In genomic region chr14:69845050-69845581, GRCh38 we compare ENCODE assay signal across 19 cellular contexts. TPM values are rescaled to one million over a fixed set of nuclear protein-coding genes. Genes with fewer than 3 reads are reported as not detected.
"Had no signal": no experiment of that assay in that cellular context is flagged by ENCODE, and none has a peak within 500 bp of the region (broad histone marks: within the 10 kb centered on the region; RNA-seq: fewer than 3 reads in every experiment).

No MANE protein-coding gene starts in this region.

- H3K4me3 ChIP-seq: SJSA1, SK-N-MC had no signal

- DNase-seq: KBM-7, MV-4-11, NCI-H1048, NCI-H1105, NCI-H1436 treated with DMSO at 0.1 percent for 48 hours, NCI-H187 treated with DMSO at 0.1 percent for 48 hours, NCI-H2029 treated with DMSO at 0.1 percent for 48 hours, NCI-H2171, NCI-H226, NCI-H510A, NCI-H524 treated with DMSO at 0.1 percent for 48 hours, NCI-H82, Right ventricle myocardium superior, RPMI8226, SIG-M5 had no signal

RNA-seq across cellular contexts. Expression of gene SMOC1, which starts 34.1 kb away (rescaled TPM):
- total RNA-seq: SJSA1 had no signal

RNA-seq across cellular contexts. Expression of gene SLC10A1, which starts 48.1 kb away (rescaled TPM):
- total RNA-seq: LHCN-M2, MCF 10A, Right ventricle myocardium superior, SJSA1 had no signal
